2 cellular contexts compared by ENCODE assay signal in the genomic region with DNA sequence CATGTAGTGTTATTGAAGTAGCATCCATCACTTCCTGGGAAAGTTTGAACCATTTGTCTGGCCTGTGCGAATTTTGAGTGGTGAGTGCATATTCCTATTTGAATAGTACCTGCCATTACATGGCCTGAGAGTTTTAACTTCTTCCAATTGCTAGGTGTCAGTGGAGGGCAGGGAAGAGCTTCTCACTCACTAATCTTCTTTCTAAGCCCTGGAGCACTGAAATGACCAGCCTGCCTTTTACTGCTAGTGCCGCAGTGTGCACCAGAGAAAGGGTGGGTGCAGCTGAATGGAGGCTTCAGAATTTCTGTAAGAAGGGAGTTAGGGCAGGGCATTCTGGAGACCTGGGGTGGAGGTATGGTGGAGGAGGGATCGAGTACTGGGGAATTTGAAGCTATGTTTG.
TF ChIP-seq lines count a peak whose summit lies in the region.

No MANE protein-coding gene starts in this region.

TF ChIP-seq in liver, 16 proteins besides CTCF, POLR2A, EP300 and RAD21:
- TF ChIP-seq HNF4A (conservative IDR thresholded peaks at IDR 0.05) (no peak), GABPA (IDR thresholded peaks at IDR 0.05 in 1 of 2, conservative IDR thresholded peaks at IDR 0.05 in 1 of 2) (no peak)

TF ChIP-seq in HepG2, 621 proteins besides CTCF, POLR2A, EP300 and RAD21:
- TF ChIP-seq ZNF224 (CRISPR knock-in tag; IDR thresholded peaks at IDR 0.05) = no peak
- TF ChIP-seq ZSCAN29 (CRISPR knock-in tag; conservative IDR thresholded peaks at IDR 0.05) = no peak
- TF ChIP-seq ZSCAN21 (CRISPR knock-in tag; IDR thresholded peaks at IDR 0.05; ENCODE audit: borderline replicate concordance) = no peak
- TF ChIP-seq SMAD9 (CRISPR knock-in tag; IDR thresholded peaks at IDR 0.05) = no peak
- TF ChIP-seq GLI4 (CRISPR knock-in tag; IDR thresholded peaks at IDR 0.05; ENCODE audit: borderline replicate concordance) = no peak
- TF ChIP-seq CENPT (CRISPR knock-in tag; IDR thresholded peaks at IDR 0.05; ENCODE audit: low read depth) = no peak
- no peak for TF ChIP-seq POGZ (CRISPR knock-in tag; IDR thresholded peaks at IDR 0.05)
- TF ChIP-seq ZNF615 (CRISPR knock-in tag; IDR thresholded peaks at IDR 0.05; ENCODE audit: borderline replicate concordance) = no peak
- TF ChIP-seq, protein P1, sequence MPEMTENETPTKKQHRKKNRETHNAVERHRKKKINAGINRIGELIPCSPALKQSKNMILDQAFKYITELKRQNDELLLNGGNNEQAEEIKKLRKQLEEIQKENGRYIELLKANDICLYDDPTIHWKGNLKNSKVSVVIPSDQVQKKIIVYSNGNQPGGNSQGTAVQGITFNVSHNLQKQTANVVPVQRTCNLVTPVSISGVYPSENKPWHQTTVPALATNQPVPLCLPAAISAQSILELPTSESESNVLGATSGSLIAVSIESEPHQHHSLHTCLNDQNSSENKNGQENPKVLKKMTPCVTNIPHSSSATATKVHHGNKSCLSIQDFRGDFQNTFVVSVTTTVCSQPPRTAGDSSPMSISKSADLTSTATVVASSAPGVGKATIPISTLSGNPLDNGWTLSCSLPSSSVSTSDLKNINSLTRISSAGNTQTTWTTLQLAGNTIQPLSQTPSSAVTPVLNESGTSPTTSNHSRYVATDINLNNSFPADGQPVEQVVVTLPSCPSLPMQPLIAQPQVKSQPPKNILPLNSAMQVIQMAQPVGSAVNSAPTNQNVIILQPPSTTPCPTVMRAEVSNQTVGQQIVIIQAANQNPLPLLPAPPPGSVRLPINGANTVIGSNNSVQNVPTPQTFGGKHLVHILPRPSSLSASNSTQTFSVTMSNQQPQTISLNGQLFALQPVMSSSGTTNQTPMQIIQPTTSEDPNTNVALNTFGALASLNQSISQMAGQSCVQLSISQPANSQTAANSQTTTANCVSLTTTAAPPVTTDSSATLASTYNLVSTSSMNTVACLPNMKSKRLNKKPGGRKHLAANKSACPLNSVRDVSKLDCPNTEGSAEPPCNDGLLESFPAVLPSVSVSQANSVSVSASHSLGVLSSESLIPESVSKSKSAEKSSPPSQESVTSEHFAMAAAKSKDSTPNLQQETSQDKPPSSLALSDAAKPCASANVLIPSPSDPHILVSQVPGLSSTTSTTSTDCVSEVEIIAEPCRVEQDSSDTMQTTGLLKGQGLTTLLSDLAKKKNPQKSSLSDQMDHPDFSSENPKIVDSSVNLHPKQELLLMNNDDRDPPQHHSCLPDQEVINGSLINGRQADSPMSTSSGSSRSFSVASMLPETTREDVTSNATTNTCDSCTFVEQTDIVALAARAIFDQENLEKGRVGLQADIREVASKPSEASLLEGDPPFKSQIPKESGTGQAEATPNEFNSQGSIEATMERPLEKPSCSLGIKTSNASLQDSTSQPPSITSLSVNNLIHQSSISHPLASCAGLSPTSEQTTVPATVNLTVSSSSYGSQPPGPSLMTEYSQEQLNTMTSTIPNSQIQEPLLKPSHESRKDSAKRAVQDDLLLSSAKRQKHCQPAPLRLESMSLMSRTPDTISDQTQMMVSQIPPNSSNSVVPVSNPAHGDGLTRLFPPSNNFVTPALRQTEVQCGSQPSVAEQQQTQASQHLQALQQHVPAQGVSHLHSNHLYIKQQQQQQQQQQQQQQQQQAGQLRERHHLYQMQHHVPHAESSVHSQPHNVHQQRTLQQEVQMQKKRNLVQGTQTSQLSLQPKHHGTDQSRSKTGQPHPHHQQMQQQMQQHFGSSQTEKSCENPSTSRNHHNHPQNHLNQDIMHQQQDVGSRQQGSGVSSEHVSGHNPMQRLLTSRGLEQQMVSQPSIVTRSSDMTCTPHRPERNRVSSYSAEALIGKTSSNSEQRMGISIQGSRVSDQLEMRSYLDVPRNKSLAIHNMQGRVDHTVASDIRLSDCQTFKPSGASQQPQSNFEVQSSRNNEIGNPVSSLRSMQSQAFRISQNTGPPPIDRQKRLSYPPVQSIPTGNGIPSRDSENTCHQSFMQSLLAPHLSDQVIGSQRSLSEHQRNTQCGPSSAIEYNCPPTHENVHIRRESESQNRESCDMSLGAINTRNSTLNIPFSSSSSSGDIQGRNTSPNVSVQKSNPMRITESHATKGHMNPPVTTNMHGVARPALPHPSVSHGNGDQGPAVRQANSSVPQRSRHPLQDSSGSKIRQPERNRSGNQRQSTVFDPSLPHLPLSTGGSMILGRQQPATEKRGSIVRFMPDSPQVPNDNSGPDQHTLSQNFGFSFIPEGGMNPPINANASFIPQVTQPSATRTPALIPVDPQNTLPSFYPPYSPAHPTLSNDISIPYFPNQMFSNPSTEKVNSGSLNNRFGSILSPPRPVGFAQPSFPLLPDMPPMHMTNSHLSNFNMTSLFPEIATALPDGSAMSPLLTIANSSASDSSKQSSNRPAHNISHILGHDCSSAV (CRISPR knock-in tag; IDR thresholded peaks at IDR 0.05; ENCODE audit: borderline replicate concordance) = no peak
- TF ChIP-seq PHF21A (CRISPR knock-in tag; IDR thresholded peaks at IDR 0.05) = no peak
- TF ChIP-seq SIN3A (IDR thresholded peaks at IDR 0.05; ENCODE audit: borderline replicate concordance, low read depth, low read length) = no peak
- TF ChIP-seq, protein P2, sequence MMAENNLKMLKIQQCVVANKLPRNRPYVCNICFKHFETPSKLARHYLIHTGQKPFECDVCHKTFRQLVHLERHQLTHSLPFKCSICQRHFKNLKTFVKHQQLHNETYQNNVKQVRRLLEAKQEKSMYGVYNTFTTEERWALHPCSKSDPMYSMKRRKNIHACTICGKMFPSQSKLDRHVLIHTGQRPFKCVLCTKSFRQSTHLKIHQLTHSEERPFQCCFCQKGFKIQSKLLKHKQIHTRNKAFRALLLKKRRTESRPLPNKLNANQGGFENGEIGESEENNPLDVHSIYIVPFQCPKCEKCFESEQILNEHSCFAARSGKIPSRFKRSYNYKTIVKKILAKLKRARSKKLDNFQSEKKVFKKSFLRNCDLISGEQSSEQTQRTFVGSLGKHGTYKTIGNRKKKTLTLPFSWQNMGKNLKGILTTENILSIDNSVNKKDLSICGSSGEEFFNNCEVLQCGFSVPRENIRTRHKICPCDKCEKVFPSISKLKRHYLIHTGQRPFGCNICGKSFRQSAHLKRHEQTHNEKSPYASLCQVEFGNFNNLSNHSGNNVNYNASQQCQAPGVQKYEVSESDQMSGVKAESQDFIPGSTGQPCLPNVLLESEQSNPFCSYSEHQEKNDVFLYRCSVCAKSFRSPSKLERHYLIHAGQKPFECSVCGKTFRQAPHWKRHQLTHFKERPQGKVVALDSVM (CRISPR knock-in tag; IDR thresholded peaks at IDR 0.05) = no peak
- no peak for TF ChIP-seq ZNF781 (CRISPR knock-in tag; IDR thresholded peaks at IDR 0.05; ENCODE audit: borderline replicate concordance, not compliant biosample characterization)
- TF ChIP-seq ZNF709 (CRISPR knock-in tag; IDR thresholded peaks at IDR 0.05) = no peak
- no peak for TF ChIP-seq SMAD3 (CRISPR knock-in tag; IDR thresholded peaks at IDR 0.05)
- no peak for TF ChIP-seq ZFY (CRISPR knock-in tag; IDR thresholded peaks at IDR 0.05)
- no peak for TF ChIP-seq ZNF790 (CRISPR knock-in tag; IDR thresholded peaks at IDR 0.05; ENCODE audit: borderline replicate concordance)
- no peak for TF ChIP-seq HNF4G (IDR thresholded peaks at IDR 0.05; ENCODE audit: borderline replicate concordance, low read depth, low read length)
- no peak for TF ChIP-seq HNF4G (CRISPR knock-in tag; IDR thresholded peaks at IDR 0.05; ENCODE audit: borderline replicate concordance, low read depth)
- TF ChIP-seq ZNF598 (CRISPR knock-in tag; IDR thresholded peaks at IDR 0.05; ENCODE audit: borderline replicate concordance) = no peak
